Comparison of ENCODE assay signal across 10 cellular contexts in the genomic region with DNA sequence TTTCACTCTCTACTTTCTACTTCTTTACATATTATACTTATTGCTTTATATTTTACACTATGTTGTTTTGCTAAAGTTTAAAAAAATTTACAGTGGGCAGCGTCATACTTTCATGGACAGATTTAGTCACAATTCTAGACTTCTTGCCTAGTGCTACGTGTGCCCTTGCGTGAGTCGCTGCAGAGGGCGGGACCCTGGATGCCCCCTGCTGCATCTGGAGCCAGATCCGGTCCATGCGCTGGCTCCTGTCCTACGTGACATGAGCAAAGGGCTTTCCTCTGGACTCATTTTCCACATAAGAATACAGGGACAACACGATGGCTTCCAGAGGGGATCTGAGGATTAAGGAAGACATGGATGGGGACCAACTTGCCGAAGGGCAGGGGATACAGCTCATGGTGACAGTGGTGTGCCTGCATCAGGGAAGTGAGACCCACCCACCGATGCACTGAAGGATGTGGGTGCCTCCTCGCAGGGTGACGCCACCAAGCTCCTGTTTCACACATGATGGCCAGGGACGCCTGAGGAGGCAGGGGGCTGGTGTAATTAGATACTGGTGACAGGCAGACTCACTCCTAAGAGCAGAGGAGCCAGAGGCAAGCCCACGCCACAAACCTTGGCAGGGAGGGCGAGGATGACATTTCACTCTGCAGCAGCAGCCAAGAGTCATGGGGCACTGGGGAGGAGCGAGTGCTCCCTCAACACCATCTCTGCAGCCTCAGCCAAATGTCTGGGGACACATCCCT.
DNase-seq lines count a peak whose midpoint lies in the region; ATAC-seq and TF ChIP-seq lines count a peak whose summit lies in the region.
"Had no signal": no experiment of that assay in that cellular context is flagged by ENCODE, and none has a peak within 500 bp of the region (broad histone marks: within the 10 kb centered on the region; RNA-seq: fewer than 3 reads in every experiment).

No MANE protein-coding gene starts in this region.

- H3K4me3 ChIP-seq in gastrocnemius medialis, result no peak overlapping the region

- POLR2A ChIA-PET in GM10248 (lab: Yijun Ruan, JAX), result no interaction called here

- ATAC-seq in Right ventricle myocardium superior (ENCODE audit: poor library complexity) (no peak), gastrocnemius medialis (peak; percentile 86 to 88)

- H3K27ac Mint-ChIP-seq in endothelial cell (ENCODE audit: unreplicated experiment), result no peak overlapping the region

- no peaks in the 10 kb centered on the region for H3K27me3 ChIP-seq in gastrocnemius medialis

- peaks cover 17 to 23% of the 10 kb centered on the region in 2 donors for H3K4me1 ChIP-seq in gastrocnemius medialis

- TF ChIP-seq CTCF in gastrocnemius medialis (IDR thresholded peaks at IDR 0.05 in 4 of 5, conservative IDR thresholded peaks at IDR 0.05 in 1 of 5), result no peak
- no peak for TF ChIP-seq CTCF in GM10248 (IDR thresholded peaks at IDR 0.05; ENCODE audit: control extremely low read depth, extremely low read depth, low read depth, missing control alignments)
- no peak for TF ChIP-seq CTCF in endothelial cell (IDR thresholded peaks at IDR 0.05; ENCODE audit: unreplicated experiment)

- H3K4me3 Mint-ChIP-seq in endothelial cell (ENCODE audit: unreplicated experiment), result no peak overlapping the region

- peaks cover 10% of the 10 kb centered on the region for H3K27me3 Mint-ChIP-seq in endothelial cell (ENCODE audit: unreplicated experiment)

- H3K9me3 ChIP-seq in gastrocnemius medialis, result no peaks in the 10 kb centered on the region

- intact Hi-C loops in Right ventricle myocardium superior (cut with DNase I) (no loop called here), gastrocnemius medialis (cut with DNase I; ENCODE audit: low total_unique reads) (no loop called here)

- H3K27ac ChIP-seq in gastrocnemius medialis, result peak overlapping the region in 3 of 4 donors; percentile 68 to 74 (median 69)

- H3K36me3 ChIP-seq in gastrocnemius medialis, result no peaks in the 10 kb centered on the region

- in situ Hi-C loops in gastrocnemius medialis (cut with MboI; ENCODE audit: low sequenced_read_pairs in 4 of 4), result no loop called here

- DNase-seq in NCI-H524 (lab: John Stamatoyannopoulos, UW), result peak; percentile 9 to 61
- no peak for DNase-seq in NCI-H524 treated with DMSO at 0.1 percent for 48 hours (lab: John Stamatoyannopoulos, UW)
- DNase-seq in NCI-H2171 (lab: John Stamatoyannopoulos, UW), result peak; percentile 89
- peak; percentile 32 for DNase-seq in Right ventricle myocardium superior
- DNase-seq in gastrocnemius medialis, result peak; percentile 87 to 95
- no peak for DNase-seq in GM10248 (ENCODE audit: extremely low spot score)
- no peak for DNase-seq in endothelial cell (ENCODE audit: low spot score)
- no peak for DNase-seq in NCI-H2081 treated with DMSO at 0.1 percent for 48 hours (lab: John Stamatoyannopoulos, UW)
- DNase-seq: COR-L47, KBM-7 had no signal

- no peaks in the 10 kb centered on the region for H3K36me3 Mint-ChIP-seq in endothelial cell (ENCODE audit: low read depth, unreplicated experiment)

- CTCF ChIA-PET in GM10248 (lab: Yijun Ruan, JAX), result no interaction called here

- no peak for TF ChIP-seq POLR2A in gastrocnemius medialis (IDR thresholded peaks at IDR 0.05)

- no peaks in the 10 kb centered on the region for H3K9me3 Mint-ChIP-seq in endothelial cell (ENCODE audit: unreplicated experiment)

- no peaks in the 10 kb centered on the region for H3K4me1 Mint-ChIP-seq in endothelial cell (ENCODE audit: unreplicated experiment)

Comparison
In these comparisons a context has a peak if more than half of its experiments do, and no peak if none do; other contexts are left out.
1. DNase-seq: peak in NCI-H524 (2 of 2), NCI-H2171 (single experiment), Right ventricle myocardium superior (single experiment) and gastrocnemius medialis (2 of 2); none in NCI-H524 treated with DMSO at 0.1 percent for 48 hours (single experiment), GM10248 (single experiment), endothelial cell (single experiment) and NCI-H2081 treated with DMSO at 0.1 percent for 48 hours (single experiment).